Comparison of ENCODE assay signal across 1 cellular context in the genomic region with DNA sequence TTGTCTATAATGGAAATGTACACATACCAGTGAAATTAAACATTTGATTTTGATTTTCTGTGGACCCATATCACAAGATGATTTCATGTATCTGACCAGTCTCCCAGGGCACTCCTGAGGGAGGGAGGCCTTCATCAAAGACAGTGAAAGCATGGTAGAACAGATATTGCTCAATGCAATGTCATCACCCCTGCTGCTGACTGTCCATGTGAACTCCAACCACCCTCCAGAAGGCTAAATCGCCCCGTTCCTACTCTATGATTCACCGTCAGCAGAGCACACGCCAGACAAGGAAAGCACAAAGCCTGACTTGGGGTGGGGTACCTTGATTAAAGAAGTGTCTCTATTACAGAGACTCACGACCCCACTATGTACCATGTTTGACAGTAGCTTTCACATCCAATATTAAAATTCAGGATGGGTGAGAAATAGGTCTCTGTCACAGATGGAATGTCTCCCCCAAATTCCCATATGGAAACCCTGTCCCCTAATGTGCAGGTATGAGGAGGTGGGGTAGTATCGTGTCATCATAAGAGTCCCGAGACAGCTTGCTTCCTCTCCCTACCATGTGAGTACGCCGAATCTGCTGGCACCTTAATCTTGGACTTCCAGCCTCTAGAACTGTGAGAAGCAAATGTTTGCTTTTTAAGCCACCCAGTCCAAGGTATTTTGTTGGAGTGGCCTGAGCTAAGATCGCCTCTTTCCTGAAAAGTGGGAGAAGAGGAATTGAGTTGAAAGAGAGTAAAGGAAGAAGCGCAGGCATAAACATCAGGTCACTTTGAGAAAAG.
TF ChIP-seq lines count a peak whose summit lies in the region.

No MANE protein-coding gene starts in this region.

TF ChIP-seq in HepG2, 621 proteins besides CTCF, POLR2A, EP300 and RAD21 (continued from another document and continues in another):
- TF ChIP-seq, protein P1, sequence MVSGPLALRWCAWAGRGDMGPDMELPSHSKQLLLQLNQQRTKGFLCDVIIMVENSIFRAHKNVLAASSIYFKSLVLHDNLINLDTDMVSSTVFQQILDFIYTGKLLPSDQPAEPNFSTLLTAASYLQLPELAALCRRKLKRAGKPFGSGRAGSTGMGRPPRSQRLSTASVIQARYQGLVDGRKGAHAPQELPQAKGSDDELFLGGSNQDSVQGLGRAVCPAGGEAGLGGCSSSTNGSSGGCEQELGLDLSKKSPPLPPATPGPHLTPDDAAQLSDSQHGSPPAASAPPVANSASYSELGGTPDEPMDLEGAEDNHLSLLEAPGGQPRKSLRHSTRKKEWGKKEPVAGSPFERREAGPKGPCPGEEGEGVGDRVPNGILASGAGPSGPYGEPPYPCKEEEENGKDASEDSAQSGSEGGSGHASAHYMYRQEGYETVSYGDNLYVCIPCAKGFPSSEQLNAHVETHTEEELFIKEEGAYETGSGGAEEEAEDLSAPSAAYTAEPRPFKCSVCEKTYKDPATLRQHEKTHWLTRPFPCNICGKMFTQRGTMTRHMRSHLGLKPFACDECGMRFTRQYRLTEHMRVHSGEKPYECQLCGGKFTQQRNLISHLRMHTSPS (CRISPR knock-in tag; IDR thresholded peaks at IDR 0.05; ENCODE audit: low read depth), result no peak
- TF ChIP-seq ZNF510 (CRISPR knock-in tag; IDR thresholded peaks at IDR 0.05; ENCODE audit: low read depth) (no peak), GABPA (IDR thresholded peaks at IDR 0.05; ENCODE audit: low read depth, low read length) (no peak), GABPA (CRISPR knock-in tag; IDR thresholded peaks at IDR 0.05; ENCODE audit: low read depth) (no peak), ZFP1 (CRISPR knock-in tag; IDR thresholded peaks at IDR 0.05) (no peak), NCOR1 (IDR thresholded peaks at IDR 0.05; ENCODE audit: borderline replicate concordance, low read length) (no peak; the same call in 1 of the 2 replicates), ADNP (CRISPR knock-in tag; IDR thresholded peaks at IDR 0.05) (no peak), ZFP36 (IDR thresholded peaks at IDR 0.05; ENCODE audit: borderline replicate concordance, low read depth, low read length, partially characterized antibody) (no peak), FOXO1 (CRISPR knock-in tag; IDR thresholded peaks at IDR 0.05) (peak; percentile 60), THYN1 (CRISPR knock-in tag; IDR thresholded peaks at IDR 0.05; ENCODE audit: borderline replicate concordance, low read depth) (no peak), ZNF180 (CRISPR knock-in tag; IDR thresholded peaks at IDR 0.05; ENCODE audit: borderline replicate concordance, low read depth) (no peak), PHF5A (CRISPR knock-in tag; IDR thresholded peaks at IDR 0.05; ENCODE audit: low read depth, unreplicated experiment) (peak; percentile 33), ZSCAN29 (CRISPR knock-in tag; conservative IDR thresholded peaks at IDR 0.05) (no peak), ZNF674 (CRISPR knock-in tag; IDR thresholded peaks at IDR 0.05; ENCODE audit: low read depth) (no peak), PRMT3 (CRISPR knock-in tag; IDR thresholded peaks at IDR 0.05; ENCODE audit: borderline replicate concordance, low read depth) (no peak), SRSF9 (IDR thresholded peaks at IDR 0.05; ENCODE audit: borderline replicate concordance, insufficient read depth, low read depth, low read length, poor library complexity, severe bottlenecking) (no peak), MBD4 (IDR thresholded peaks at IDR 0.05; ENCODE audit: borderline replicate concordance, low read length) (0 out of 2 replicates have a peak, but pooled peaks have one; percentile 1), HNRNPUL1 (IDR thresholded peaks at IDR 0.05; ENCODE audit: low read depth, low read length) (no peak), ZNF333 (CRISPR knock-in tag; IDR thresholded peaks at IDR 0.05; ENCODE audit: borderline replicate concordance) (no peak), ZNF558 (CRISPR knock-in tag; IDR thresholded peaks at IDR 0.05; ENCODE audit: borderline replicate concordance) (no peak), SIN3B (IDR thresholded peaks at IDR 0.05; ENCODE audit: low read length) (no peak), ZNF556 (CRISPR knock-in tag; IDR thresholded peaks at IDR 0.05; ENCODE audit: borderline replicate concordance) (no peak)
- TF ChIP-seq, protein P2, sequence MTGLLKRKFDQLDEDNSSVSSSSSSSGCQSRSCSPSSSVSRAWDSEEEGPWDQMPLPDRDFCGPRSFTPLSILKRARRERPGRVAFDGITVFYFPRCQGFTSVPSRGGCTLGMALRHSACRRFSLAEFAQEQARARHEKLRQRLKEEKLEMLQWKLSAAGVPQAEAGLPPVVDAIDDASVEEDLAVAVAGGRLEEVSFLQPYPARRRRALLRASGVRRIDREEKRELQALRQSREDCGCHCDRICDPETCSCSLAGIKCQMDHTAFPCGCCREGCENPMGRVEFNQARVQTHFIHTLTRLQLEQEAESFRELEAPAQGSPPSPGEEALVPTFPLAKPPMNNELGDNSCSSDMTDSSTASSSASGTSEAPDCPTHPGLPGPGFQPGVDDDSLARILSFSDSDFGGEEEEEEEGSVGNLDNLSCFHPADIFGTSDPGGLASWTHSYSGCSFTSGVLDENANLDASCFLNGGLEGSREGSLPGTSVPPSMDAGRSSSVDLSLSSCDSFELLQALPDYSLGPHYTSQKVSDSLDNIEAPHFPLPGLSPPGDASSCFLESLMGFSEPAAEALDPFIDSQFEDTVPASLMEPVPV (CRISPR knock-in tag; IDR thresholded peaks at IDR 0.05), result no peak
- TF ChIP-seq, protein P3, sequence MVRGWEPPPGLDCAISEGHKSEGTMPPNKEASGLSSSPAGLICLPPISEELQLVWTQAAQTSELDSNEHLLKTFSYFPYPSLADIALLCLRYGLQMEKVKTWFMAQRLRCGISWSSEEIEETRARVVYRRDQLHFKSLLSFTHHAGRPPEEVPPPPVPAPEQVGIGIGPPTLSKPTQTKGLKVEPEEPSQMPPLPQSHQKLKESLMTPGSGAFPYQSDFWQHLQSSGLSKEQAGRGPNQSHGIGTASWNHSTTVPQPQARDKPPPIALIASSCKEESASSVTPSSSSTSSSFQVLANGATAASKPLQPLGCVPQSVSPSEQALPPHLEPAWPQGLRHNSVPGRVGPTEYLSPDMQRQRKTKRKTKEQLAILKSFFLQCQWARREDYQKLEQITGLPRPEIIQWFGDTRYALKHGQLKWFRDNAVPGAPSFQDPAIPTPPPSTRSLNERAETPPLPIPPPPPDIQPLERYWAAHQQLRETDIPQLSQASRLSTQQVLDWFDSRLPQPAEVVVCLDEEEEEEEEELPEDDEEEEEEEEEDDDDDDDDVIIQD (CRISPR knock-in tag; IDR thresholded peaks at IDR 0.05; ENCODE audit: low read depth), result peak; percentile 86
- TF ChIP-seq, protein P4, sequence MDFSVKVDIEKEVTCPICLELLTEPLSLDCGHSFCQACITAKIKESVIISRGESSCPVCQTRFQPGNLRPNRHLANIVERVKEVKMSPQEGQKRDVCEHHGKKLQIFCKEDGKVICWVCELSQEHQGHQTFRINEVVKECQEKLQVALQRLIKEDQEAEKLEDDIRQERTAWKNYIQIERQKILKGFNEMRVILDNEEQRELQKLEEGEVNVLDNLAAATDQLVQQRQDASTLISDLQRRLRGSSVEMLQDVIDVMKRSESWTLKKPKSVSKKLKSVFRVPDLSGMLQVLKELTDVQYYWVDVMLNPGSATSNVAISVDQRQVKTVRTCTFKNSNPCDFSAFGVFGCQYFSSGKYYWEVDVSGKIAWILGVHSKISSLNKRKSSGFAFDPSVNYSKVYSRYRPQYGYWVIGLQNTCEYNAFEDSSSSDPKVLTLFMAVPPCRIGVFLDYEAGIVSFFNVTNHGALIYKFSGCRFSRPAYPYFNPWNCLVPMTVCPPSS (IDR thresholded peaks at IDR 0.05), result no peak
- TF ChIP-seq, protein P5, sequence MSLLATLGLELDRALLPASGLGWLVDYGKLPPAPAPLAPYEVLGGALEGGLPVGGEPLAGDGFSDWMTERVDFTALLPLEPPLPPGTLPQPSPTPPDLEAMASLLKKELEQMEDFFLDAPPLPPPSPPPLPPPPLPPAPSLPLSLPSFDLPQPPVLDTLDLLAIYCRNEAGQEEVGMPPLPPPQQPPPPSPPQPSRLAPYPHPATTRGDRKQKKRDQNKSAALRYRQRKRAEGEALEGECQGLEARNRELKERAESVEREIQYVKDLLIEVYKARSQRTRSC (CRISPR knock-in tag; IDR thresholded peaks at IDR 0.05; ENCODE audit: low read depth), result no peak
- TF ChIP-seq, protein P6, sequence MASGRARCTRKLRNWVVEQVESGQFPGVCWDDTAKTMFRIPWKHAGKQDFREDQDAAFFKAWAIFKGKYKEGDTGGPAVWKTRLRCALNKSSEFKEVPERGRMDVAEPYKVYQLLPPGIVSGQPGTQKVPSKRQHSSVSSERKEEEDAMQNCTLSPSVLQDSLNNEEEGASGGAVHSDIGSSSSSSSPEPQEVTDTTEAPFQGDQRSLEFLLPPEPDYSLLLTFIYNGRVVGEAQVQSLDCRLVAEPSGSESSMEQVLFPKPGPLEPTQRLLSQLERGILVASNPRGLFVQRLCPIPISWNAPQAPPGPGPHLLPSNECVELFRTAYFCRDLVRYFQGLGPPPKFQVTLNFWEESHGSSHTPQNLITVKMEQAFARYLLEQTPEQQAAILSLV (CRISPR knock-in tag; IDR thresholded peaks at IDR 0.05; ENCODE audit: borderline replicate concordance), result no peak
- TF ChIP-seq, protein P7, sequence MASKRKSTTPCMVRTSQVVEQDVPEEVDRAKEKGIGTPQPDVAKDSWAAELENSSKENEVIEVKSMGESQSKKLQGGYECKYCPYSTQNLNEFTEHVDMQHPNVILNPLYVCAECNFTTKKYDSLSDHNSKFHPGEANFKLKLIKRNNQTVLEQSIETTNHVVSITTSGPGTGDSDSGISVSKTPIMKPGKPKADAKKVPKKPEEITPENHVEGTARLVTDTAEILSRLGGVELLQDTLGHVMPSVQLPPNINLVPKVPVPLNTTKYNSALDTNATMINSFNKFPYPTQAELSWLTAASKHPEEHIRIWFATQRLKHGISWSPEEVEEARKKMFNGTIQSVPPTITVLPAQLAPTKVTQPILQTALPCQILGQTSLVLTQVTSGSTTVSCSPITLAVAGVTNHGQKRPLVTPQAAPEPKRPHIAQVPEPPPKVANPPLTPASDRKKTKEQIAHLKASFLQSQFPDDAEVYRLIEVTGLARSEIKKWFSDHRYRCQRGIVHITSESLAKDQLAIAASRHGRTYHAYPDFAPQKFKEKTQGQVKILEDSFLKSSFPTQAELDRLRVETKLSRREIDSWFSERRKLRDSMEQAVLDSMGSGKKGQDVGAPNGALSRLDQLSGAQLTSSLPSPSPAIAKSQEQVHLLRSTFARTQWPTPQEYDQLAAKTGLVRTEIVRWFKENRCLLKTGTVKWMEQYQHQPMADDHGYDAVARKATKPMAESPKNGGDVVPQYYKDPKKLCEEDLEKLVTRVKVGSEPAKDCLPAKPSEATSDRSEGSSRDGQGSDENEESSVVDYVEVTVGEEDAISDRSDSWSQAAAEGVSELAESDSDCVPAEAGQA (IDR thresholded peaks at IDR 0.05; ENCODE audit: low read depth), result no peak
- TF ChIP-seq, protein P7 (CRISPR knock-in tag; IDR thresholded peaks at IDR 0.05; ENCODE audit: borderline replicate concordance), result no peak
- TF ChIP-seq, protein P8, sequence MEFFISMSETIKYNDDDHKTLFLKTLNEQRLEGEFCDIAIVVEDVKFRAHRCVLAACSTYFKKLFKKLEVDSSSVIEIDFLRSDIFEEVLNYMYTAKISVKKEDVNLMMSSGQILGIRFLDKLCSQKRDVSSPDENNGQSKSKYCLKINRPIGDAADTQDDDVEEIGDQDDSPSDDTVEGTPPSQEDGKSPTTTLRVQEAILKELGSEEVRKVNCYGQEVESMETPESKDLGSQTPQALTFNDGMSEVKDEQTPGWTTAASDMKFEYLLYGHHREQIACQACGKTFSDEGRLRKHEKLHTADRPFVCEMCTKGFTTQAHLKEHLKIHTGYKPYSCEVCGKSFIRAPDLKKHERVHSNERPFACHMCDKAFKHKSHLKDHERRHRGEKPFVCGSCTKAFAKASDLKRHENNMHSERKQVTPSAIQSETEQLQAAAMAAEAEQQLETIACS (CRISPR knock-in tag; IDR thresholded peaks at IDR 0.05), result no peak
